Comparison of ENCODE assay signal across 14 cellular contexts in genomic region chr16:84959784-84960417, GRCh38. TPM values are rescaled to one million over a fixed set of nuclear protein-coding genes. Genes with fewer than 3 reads are reported as not detected.
DNase-seq lines count a peak whose midpoint lies in the region; ATAC-seq, FAIRE-seq and TF ChIP-seq lines count a peak whose summit lies in the region.
"Had no signal": no experiment of that assay in that cellular context is flagged by ENCODE, and none has a peak within 500 bp of the region (broad histone marks: within the 10 kb centered on the region; RNA-seq: fewer than 3 reads in every experiment).

No MANE protein-coding gene starts in this region.

- RAD21 ChIA-PET in GM12878 (lab: Charles Lee; ENCODE audit: unreplicated experiment), result no interaction called here

- in situ Hi-C loops in GM12878 (cut with MboI), result loop anchor here (25.0 kb wide), 2 partner anchors 323 to 448 kb away; partner anchors contain the start of genes KLHL36 and MEAK7

- no peak for FAIRE-seq in GM12878 (lab: Jason Lieb, UNC)
- FAIRE-seq: A204.1 had no signal

- CTCF ChIA-PET in GM12878 (lab: Yijun Ruan, JAX), result no interaction called here

- TF ChIP-seq EP300 in GM12878 (IDR thresholded peaks at IDR 0.05; ENCODE audit: borderline replicate concordance in 1 of 2, control insufficient read depth in 1 of 2, low read depth in 2 of 2, low read length in 2 of 2), result no peak
- no peak for TF ChIP-seq EP300 in stomach (IDR thresholded peaks at IDR 0.05)

- DNase-seq in Jurkat, Clone E6-1 (ENCODE audit: low read depth, low spot score), result peak; percentile 21
- no peak for DNase-seq in GM12878 (ENCODE audit: low read depth, low spot score)
- peak; percentile 37 for DNase-seq in stomach
- no peak for DNase-seq in NOMO-1 (lab: John Stamatoyannopoulos, UW; ENCODE audit: unreplicated experiment in 2 of 2)
- DNase-seq: CD8-positive, alpha-beta T cell; GF-D8; IMR-90 had no signal

- ATAC-seq in GM12878 (no peak), HG03097 (IDR thresholded peaks at IDR 0.05; ENCODE audit: low FRiP score, unreplicated experiment) (no peak), GM19328 (IDR thresholded peaks at IDR 0.05; ENCODE audit: unreplicated experiment) (no peak)
- ATAC-seq: CD8-positive, alpha-beta T cell had no signal

- H3K9me3 ChIP-seq in BLaER1 treated with 17β-estradiol and CSF1 and Interleukin-3, amounts not matched to agents 10 nM and 100 nM (replicated peaks in 1 of 11), result no peaks in the 10 kb centered on the region
- no peaks in the 10 kb centered on the region; the same call in 2 of the 3 replicates for H3K9me3 ChIP-seq in GM12878 (replicated peaks; ENCODE audit: control insufficient read depth, insufficient read depth, low read length)
- no peaks in the 10 kb centered on the region for H3K9me3 ChIP-seq in stomach
- H3K9me3 ChIP-seq: Caco-2 had no signal

- peak overlapping the region; percentile 39 to 91 (median 74) for H3K4me2 ChIP-seq in BLaER1 treated with 17β-estradiol and CSF1 and Interleukin-3, amounts not matched to agents 10 nM and 100 nM
- no peak overlapping the region for H3K4me2 ChIP-seq in GM12878 (ENCODE audit: control insufficient read depth, insufficient read depth)
- H3K4me2 ChIP-seq: GM23338, KMS-11 had no signal

- intact Hi-C loops in GM12878 (cut with micrococcal nuclease; ENCODE audit: unreplicated experiment) (no loop called here), stomach (cut with DNase I; ENCODE audit: low total_unique reads) (no loop called here)

- TF ChIP-seq RAD21 in GM12878 (IDR thresholded peaks at IDR 0.05; ENCODE audit: insufficient read depth, low read depth, low read length), result no peak

- POLR2A ChIA-PET in GM12878 (lab: Charles Lee), result no interaction called here

- H4K20me1 ChIP-seq in BLaER1 treated with 17β-estradiol and CSF1 and Interleukin-3, amounts not matched to agents 10 nM and 100 nM, result peaks cover 0 to 13% (median 0%) of the 10 kb centered on the region in 11 experiments; a peak in 9 of 22 replicates
- H4K20me1 ChIP-seq in GM12878 (ENCODE audit: control insufficient read depth, insufficient read depth), result no peaks in the 10 kb centered on the region

- TF ChIP-seq CTCF in GM12878 (IDR thresholded peaks at IDR 0.05 in 2 of 3, conservative IDR thresholded peaks at IDR 0.05 in 1 of 3; ENCODE audit: control insufficient read depth in 2 of 3, extremely low read depth in 1 of 3, insufficient read depth in 1 of 3, low read depth in 3 of 3, low read length in 3 of 3), result no peak
- no peak for TF ChIP-seq CTCF in stomach (IDR thresholded peaks at IDR 0.05)

- no TSS peak for BruUV-seq in GM12878 (replicated peaks; lab: Mats Ljungman, UMichigan)

- no peak overlapping the region; a peak in 1 of 20 replicates for H3K4me3 ChIP-seq in BLaER1 treated with 17β-estradiol and CSF1 and Interleukin-3, amounts not matched to agents 10 nM and 100 nM
- no peak overlapping the region for H3K4me3 ChIP-seq in Jurkat, Clone E6-1 (ENCODE audit: low read length)
- no peak overlapping the region for H3K4me3 ChIP-seq in GM12878
- H3K4me3 ChIP-seq in stomach, result no peak overlapping the region
- H3K4me3 ChIP-seq: GM23338 had no signal

- peaks cover 18 to 30% (median 27%) of the 10 kb centered on the region in 10 experiments for H3K4me1 ChIP-seq in BLaER1 treated with 17β-estradiol and CSF1 and Interleukin-3, amounts not matched to agents 10 nM and 100 nM
- no peaks in the 10 kb centered on the region for H3K4me1 ChIP-seq in GM12878 (ENCODE audit: control insufficient read depth, insufficient read depth, low read length)
- H3K4me1 ChIP-seq in stomach, result peaks cover 0 to 6% (median 0%) of the 10 kb centered on the region in 4 donors
- H3K4me1 ChIP-seq: Caco-2 had no signal

- H3K27me3 ChIP-seq in BLaER1 treated with 17β-estradiol and CSF1 and Interleukin-3, amounts not matched to agents 10 nM and 100 nM, result peaks cover 0 to 30% (median 7%) of the 10 kb centered on the region in 11 experiments; a peak in 11 of 22 replicates
- H3K27me3 ChIP-seq in GM12878 (replicated peaks in 1 of 2; ENCODE audit: control insufficient read depth in 2 of 2, insufficient read depth in 2 of 2, low read length in 1 of 2) (no peaks in the 10 kb centered on the region), stomach (no peaks in the 10 kb centered on the region)

- SMC1A ChIA-PET in GM12878 (lab: Charles Lee; ENCODE audit: uncharacterized antibody, unreplicated experiment), result no interaction called here

- peak overlapping the region in 2 of 11 experiments; percentile 8 to 15; a peak in 1 of 22 replicates for H3K9ac ChIP-seq in BLaER1 treated with 17β-estradiol and CSF1 and Interleukin-3, amounts not matched to agents 10 nM and 100 nM
- no peak overlapping the region for H3K9ac ChIP-seq in GM12878 (ENCODE audit: control insufficient read depth, insufficient read depth, low read length)
- H3K9ac ChIP-seq: KMS-11 had no signal

- H3K79me2 ChIP-seq in GM12878 (ENCODE audit: control insufficient read depth, insufficient read depth, low read length), result no peaks in the 10 kb centered on the region

- no peaks in the 10 kb centered on the region for H3K36me3 ChIP-seq in BLaER1 treated with 17β-estradiol and CSF1 and Interleukin-3, amounts not matched to agents 10 nM and 100 nM
- H3K36me3 ChIP-seq in GM12878 (ENCODE audit: control insufficient read depth in 2 of 2, insufficient read depth in 2 of 2, low read length in 1 of 2) (no peaks in the 10 kb centered on the region), stomach (no peaks in the 10 kb centered on the region)

- peak overlapping the region in 2 of 11 experiments; percentile 1 to 12; a peak in 1 of 22 replicates for H3K27ac ChIP-seq in BLaER1 treated with 17β-estradiol and CSF1 and Interleukin-3, amounts not matched to agents 10 nM and 100 nM
- H3K27ac ChIP-seq in GM12878 (ENCODE audit: control insufficient read depth, insufficient read depth) (no peak overlapping the region), stomach (no peak overlapping the region)
- H3K27ac ChIP-seq: KMS-11 had no signal

- no peak overlapping the region for H2AFZ ChIP-seq in GM12878 (ENCODE audit: control insufficient read depth, low read depth, low read length)
- H2AFZ ChIP-seq: GM23338 had no signal

- 41% methylated on average over 17 of the region's 17 CpGs for WGBS in GM12878 (ENCODE audit: insufficient coverage, insufficient replicate concordance, low lambda C conversion rate, missing lambda C conversion rate)
- 56 to 82% (median 71%) methylated on average over 17 of the region's 17 CpGs for WGBS in stomach, 5 donors

- no peak for TF ChIP-seq POLR2A in GM12878 (IDR thresholded peaks at IDR 0.05; ENCODE audit: low read depth, low read length)
- TF ChIP-seq POLR2A in stomach (IDR thresholded peaks at IDR 0.05), result no peak

TF ChIP-seq in GM12878, 131 proteins besides CTCF, POLR2A, EP300 and RAD21:
- TF ChIP-seq KDM1A (IDR thresholded peaks at IDR 0.05; ENCODE audit: borderline replicate concordance) (no peak), BCL3 (IDR thresholded peaks at IDR 0.05; ENCODE audit: borderline replicate concordance, insufficient read depth, low read depth, low read length, poor library complexity, severe bottlenecking) (peak; percentile 18)

RNA-seq across cellular contexts. Expression of gene ZDHHC7, which starts 51.4 kb away (rescaled TPM):
- 19.7 TPM for polyA plus RNA-seq in Jurkat, Clone E6-1 (2012; ENCODE audit: insufficient read depth, insufficient read length)
- 27.1 and 33.1 TPM in 2 replicates for total RNA-seq in GM12878 (2013; cell fraction: nucleolus; rRNA removed)
- total RNA-seq in GM12878 (2014; rRNA removed), result 21.7 and 26.0 TPM in 2 replicates
- total RNA-seq in GM12878 (2014; rRNA removed; fragmentation: Illumina TruSeq; extraction: Trizol), result 17.9 and 18.8 TPM in 2 replicates
- total RNA-seq in GM12878 (2021), result 23.3 and 23.8 TPM in 2 replicates
- polyA plus RNA-seq in GM12878 (2011; ENCODE audit: low read depth), result 13.8 TPM
- polyA plus RNA-seq in GM12878 (2011; rRNA removed), result 12.6 and 19.4 TPM in 2 replicates
- polyA plus RNA-seq in GM12878 (2011; cell fraction: cytosol; rRNA removed), result 33.2 and 37.3 TPM in 2 replicates
- polyA plus RNA-seq in GM12878 (2011; cell fraction: nucleus; rRNA removed), result 26.3 and 37.5 TPM in 2 replicates
- polyA plus RNA-seq in GM12878 (2012), result 18.0 and 19.3 TPM in 2 replicates
- 25.4 and 29.0 TPM in 2 replicates for polyA plus RNA-seq in GM12878 (2014; fragmentation: Illumina TruSeq; extraction: Trizol)
- 1 to 10 TPM in 1 of 2 experiments, under 1 TPM in 1; 0.87 to 2.8 TPM for polyA plus RNA-seq in GM12878 (2014; fragmentation: Nextera tagmentation; extraction: Ambion mirVana)
- 21.4 and 22.3 TPM in 2 replicates for polyA plus RNA-seq in GM12878 (2014; rRNA removed)
- 10 to 100 TPM; 12.9 to 20.7 TPM for polyA plus RNA-seq in GM12878 (2016; fragmentation: Nextera tagmentation; extraction: Ambion mirVana)
- polyA minus RNA-seq in GM12878 (2011; rRNA and poly(A)+ RNA removed), result 11.7 and 18.3 TPM in 2 replicates
- 6.9 and 10.5 TPM in 2 replicates for polyA minus RNA-seq in GM12878 (2011; cell fraction: cytosol; rRNA and poly(A)+ RNA removed)
- polyA minus RNA-seq in GM12878 (2011; cell fraction: nucleus; rRNA and poly(A)+ RNA removed), result 6.6 and 9.9 TPM in 2 replicates
- total RNA-seq in stomach, result 100 to 1,000 TPM in 2 of 5 donors, 10 to 100 TPM in 3; 54.3 to 358 (median 58.1) TPM
- polyA plus RNA-seq in stomach, result 10 to 100 TPM; 15.0 to 23.0 (median 15.4) TPM

Comparison
In these comparisons a context has a peak if more than half of its experiments do, and no peak if none do; other contexts are left out.
1. DNase-seq: peak in Jurkat, Clone E6-1 (single experiment) and stomach (single experiment); none in GM12878 (single experiment) and NOMO-1 (0 of 2).